9 cellular contexts compared by ENCODE assay signal in genomic region chr1:26162220-26162703, GRCh38. TPM values are rescaled to one million over a fixed set of nuclear protein-coding genes. Genes with fewer than 3 reads are reported as not detected.
DNase-seq lines count a peak whose midpoint lies in the region; ATAC-seq and TF ChIP-seq lines count a peak whose summit lies in the region.
"Had no signal": no experiment of that assay in that cellular context is flagged by ENCODE, and none has a peak within 500 bp of the region (broad histone marks: within the 10 kb centered on the region; RNA-seq: fewer than 3 reads in every experiment).

No MANE protein-coding gene starts in this region.

- no peaks in the 10 kb centered on the region for H3K9me3 ChIP-seq in SJCRH30 (replicated peaks)
- H3K9me3 ChIP-seq in sigmoid colon, result no peaks in the 10 kb centered on the region

- no peak for TF ChIP-seq POLR2A in sigmoid colon (IDR thresholded peaks at IDR 0.05)

- no peak overlapping the region for H3K27ac ChIP-seq in SJCRH30
- peak overlapping the region; percentile 34 to 68 (median 50) for H3K27ac ChIP-seq in sigmoid colon

- TF ChIP-seq EP300 in sigmoid colon (IDR thresholded peaks at IDR 0.05), result no peak

- H3K4me1 ChIP-seq in SJCRH30 (peaks cover 23% of the 10 kb centered on the region), sigmoid colon (peaks cover 0 to 28% (median 19%) of the 10 kb centered on the region in 4 donors)

- no peak for TF ChIP-seq CTCF in GM10266 (IDR thresholded peaks at IDR 0.05; ENCODE audit: control insufficient read depth, insufficient read depth, low read depth, missing control alignments)
- TF ChIP-seq CTCF in fibroblast of pulmonary artery (IDR thresholded peaks at IDR 0.05; ENCODE audit: low read length, missing control alignments), result no peak
- TF ChIP-seq CTCF in sigmoid colon (IDR thresholded peaks at IDR 0.05), result no peak

- DNase-seq in GM10266 (ENCODE audit: extremely low spot score) (peak; percentile 29), SJCRH30 (no peak), fibroblast of pulmonary artery (ENCODE audit: low read depth) (no peak), sigmoid colon (no peak), cerebellum (ENCODE audit: low spot score) (no peak)
- no peak for DNase-seq in central memory CD4-positive, alpha-beta T cell
- DNase-seq in stimulated activated CD4-positive, alpha-beta T cell treated with anti-CD3 and anti-CD28 coated beads, Interleukin-2, amount 100 ng/mL, for 48 hours, result no peak

- no peak for ATAC-seq in GM18909 (IDR thresholded peaks at IDR 0.05; ENCODE audit: poor library complexity, unreplicated experiment)

- intact Hi-C loops in sigmoid colon (cut with DNase I), result loop anchor here (5.0 to 10.0 kb wide), 2 partner anchors 125 to 163 kb away; no protein-coding TSS in a partner anchor

- H3K27me3 ChIP-seq in SJCRH30 (peaks cover 19% of the 10 kb centered on the region; the same call in 1 of the 2 replicates), sigmoid colon (peaks cover 0 to 9% (median 5%) of the 10 kb centered on the region in 3 donors)

- H3K4me3 ChIP-seq in SJCRH30 (peak overlapping the region; percentile 17; the same call in 1 of the 2 replicates), fibroblast of pulmonary artery (replicated peaks; ENCODE audit: low read depth, low read length) (peak overlapping the region; percentile 35), sigmoid colon (peak overlapping the region; percentile 21 to 59 (median 54))

- WGBS in sigmoid colon, 2 donors, result 14 to 23% methylated on average over 20 of the region's 20 CpGs

- no peaks in the 10 kb centered on the region for H3K36me3 ChIP-seq in SJCRH30
- no peaks in the 10 kb centered on the region for H3K36me3 ChIP-seq in sigmoid colon

RNA-seq across cellular contexts. Expression of gene FAM110D, which starts 3.4 kb away (rescaled TPM):
- 0.10 and 0.18 TPM in 2 replicates for total RNA-seq in SJCRH30 (2014; rRNA removed; shearing (Covaris generic))
- total RNA-seq in sigmoid colon (1 to 10 TPM; 1.1 to 4.2 (median 2.2) TPM), cerebellum (0.64 TPM)
- 1 to 10 TPM in 1 of 3 donors, under 1 TPM in 1, not detected in 1; 0.60 to 1.1 TPM for polyA plus RNA-seq in sigmoid colon

RNA-seq across cellular contexts. Expression of gene C1orf232, which starts 6.5 kb away (rescaled TPM):
- 0.18 TPM in 1 of 2 replicates, not detected in the other for total RNA-seq in SJCRH30 (2014; rRNA removed; shearing (Covaris generic))
- total RNA-seq in sigmoid colon (not detected), cerebellum (not detected)
- polyA plus RNA-seq in sigmoid colon, result not detected
- total RNA-seq: subcutaneous adipose tissue had no signal

RNA-seq across cellular contexts. Expression of gene ZNF593, which starts 7.4 kb away (rescaled TPM):
- total RNA-seq in SJCRH30 (2014; rRNA removed; shearing (Covaris generic)), result 27.4 and 38.8 TPM in 2 replicates
- total RNA-seq in sigmoid colon (10 to 100 TPM; 16.3 to 37.2 (median 32.1) TPM), cerebellum (11.6 TPM)
- polyA plus RNA-seq in sigmoid colon, result 100 to 1,000 TPM in 1 of 3 donors, 10 to 100 TPM in 2; 38.4 to 114 (median 61.3) TPM

RNA-seq across cellular contexts. Expression of gene ZNF593OS, which starts 9.4 kb away (rescaled TPM):
- not detected in 2 replicates for total RNA-seq in SJCRH30 (2014; rRNA removed; shearing (Covaris generic))
- total RNA-seq in sigmoid colon (not detected), cerebellum (1.5 TPM)
- under 1 TPM in 1 of 3 donors, not detected in 2; 0.13 TPM for polyA plus RNA-seq in sigmoid colon
- total RNA-seq: subcutaneous adipose tissue had no signal

RNA-seq across cellular contexts. Expression of gene CNKSR1, which starts 15.0 kb away (rescaled TPM):
- total RNA-seq in SJCRH30 (2014; rRNA removed; shearing (Covaris generic)), result 1.2 and 2.6 TPM in 2 replicates
- total RNA-seq in sigmoid colon, result 1 to 10 TPM in 2 of 4 donors, under 1 TPM in 1, not detected in 1; 0.82 to 4.7 (median 1.8) TPM
- polyA plus RNA-seq in sigmoid colon, result 10 to 100 TPM; 13.8 to 29.0 (median 16.0) TPM
- total RNA-seq in cerebellum, result 4.1 TPM
